In genomic region chr12:49322708-49323523, GRCh38 we compare ENCODE assay signal across 1 cellular context.
TF ChIP-seq lines count a peak whose summit lies in the region.

A gene with protein sequence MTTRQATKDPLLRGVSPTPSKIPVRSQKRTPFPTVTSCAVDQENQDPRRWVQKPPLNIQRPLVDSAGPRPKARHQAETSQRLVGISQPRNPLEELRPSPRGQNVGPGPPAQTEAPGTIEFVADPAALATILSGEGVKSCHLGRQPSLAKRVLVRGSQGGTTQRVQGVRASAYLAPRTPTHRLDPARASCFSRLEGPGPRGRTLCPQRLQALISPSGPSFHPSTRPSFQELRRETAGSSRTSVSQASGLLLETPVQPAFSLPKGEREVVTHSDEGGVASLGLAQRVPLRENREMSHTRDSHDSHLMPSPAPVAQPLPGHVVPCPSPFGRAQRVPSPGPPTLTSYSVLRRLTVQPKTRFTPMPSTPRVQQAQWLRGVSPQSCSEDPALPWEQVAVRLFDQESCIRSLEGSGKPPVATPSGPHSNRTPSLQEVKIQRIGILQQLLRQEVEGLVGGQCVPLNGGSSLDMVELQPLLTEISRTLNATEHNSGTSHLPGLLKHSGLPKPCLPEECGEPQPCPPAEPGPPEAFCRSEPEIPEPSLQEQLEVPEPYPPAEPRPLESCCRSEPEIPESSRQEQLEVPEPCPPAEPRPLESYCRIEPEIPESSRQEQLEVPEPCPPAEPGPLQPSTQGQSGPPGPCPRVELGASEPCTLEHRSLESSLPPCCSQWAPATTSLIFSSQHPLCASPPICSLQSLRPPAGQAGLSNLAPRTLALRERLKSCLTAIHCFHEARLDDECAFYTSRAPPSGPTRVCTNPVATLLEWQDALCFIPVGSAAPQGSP (plus strand): TSS chr12:49323255. CDS start chr12:49323609, 354 bp downstream.

TF ChIP-seq in HepG2, 621 proteins besides CTCF, POLR2A, EP300 and RAD21 (continued from another document and continues in another):
- TF ChIP-seq, protein P1, sequence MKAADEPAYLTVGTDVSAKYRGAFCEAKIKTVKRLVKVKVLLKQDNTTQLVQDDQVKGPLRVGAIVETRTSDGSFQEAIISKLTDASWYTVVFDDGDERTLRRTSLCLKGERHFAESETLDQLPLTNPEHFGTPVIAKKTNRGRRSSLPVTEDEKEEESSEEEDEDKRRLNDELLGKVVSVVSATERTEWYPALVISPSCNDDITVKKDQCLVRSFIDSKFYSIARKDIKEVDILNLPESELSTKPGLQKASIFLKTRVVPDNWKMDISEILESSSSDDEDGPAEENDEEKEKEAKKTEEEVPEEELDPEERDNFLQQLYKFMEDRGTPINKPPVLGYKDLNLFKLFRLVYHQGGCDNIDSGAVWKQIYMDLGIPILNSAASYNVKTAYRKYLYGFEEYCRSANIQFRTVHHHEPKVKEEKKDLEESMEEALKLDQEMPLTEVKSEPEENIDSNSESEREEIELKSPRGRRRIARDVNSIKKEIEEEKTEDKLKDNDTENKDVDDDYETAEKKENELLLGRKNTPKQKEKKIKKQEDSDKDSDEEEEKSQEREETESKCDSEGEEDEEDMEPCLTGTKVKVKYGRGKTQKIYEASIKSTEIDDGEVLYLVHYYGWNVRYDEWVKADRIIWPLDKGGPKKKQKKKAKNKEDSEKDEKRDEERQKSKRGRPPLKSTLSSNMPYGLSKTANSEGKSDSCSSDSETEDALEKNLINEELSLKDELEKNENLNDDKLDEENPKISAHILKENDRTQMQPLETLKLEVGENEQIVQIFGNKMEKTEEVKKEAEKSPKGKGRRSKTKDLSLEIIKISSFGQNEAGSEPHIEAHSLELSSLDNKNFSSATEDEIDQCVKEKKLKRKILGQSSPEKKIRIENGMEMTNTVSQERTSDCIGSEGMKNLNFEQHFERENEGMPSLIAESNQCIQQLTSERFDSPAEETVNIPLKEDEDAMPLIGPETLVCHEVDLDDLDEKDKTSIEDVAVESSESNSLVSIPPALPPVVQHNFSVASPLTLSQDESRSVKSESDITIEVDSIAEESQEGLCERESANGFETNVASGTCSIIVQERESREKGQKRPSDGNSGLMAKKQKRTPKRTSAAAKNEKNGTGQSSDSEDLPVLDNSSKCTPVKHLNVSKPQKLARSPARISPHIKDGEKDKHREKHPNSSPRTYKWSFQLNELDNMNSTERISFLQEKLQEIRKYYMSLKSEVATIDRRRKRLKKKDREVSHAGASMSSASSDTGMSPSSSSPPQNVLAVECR (CRISPR knock-in tag; IDR thresholded peaks at IDR 0.05; ENCODE audit: borderline replicate concordance): peak; percentile 99
- peak; percentile 92 for TF ChIP-seq SP2 (CRISPR knock-in tag; IDR thresholded peaks at IDR 0.05)
- no peak for TF ChIP-seq FOXO4 (CRISPR knock-in tag; conservative IDR thresholded peaks at IDR 0.05)
- 0 out of 2 replicates have a peak, but pooled peaks have one; percentile 44 for TF ChIP-seq ZSCAN20 (CRISPR knock-in tag; IDR thresholded peaks at IDR 0.05; ENCODE audit: borderline replicate concordance)
- TF ChIP-seq TGIF2 (CRISPR knock-in tag; IDR thresholded peaks at IDR 0.05): peak; percentile 90
- TF ChIP-seq, protein P2, sequence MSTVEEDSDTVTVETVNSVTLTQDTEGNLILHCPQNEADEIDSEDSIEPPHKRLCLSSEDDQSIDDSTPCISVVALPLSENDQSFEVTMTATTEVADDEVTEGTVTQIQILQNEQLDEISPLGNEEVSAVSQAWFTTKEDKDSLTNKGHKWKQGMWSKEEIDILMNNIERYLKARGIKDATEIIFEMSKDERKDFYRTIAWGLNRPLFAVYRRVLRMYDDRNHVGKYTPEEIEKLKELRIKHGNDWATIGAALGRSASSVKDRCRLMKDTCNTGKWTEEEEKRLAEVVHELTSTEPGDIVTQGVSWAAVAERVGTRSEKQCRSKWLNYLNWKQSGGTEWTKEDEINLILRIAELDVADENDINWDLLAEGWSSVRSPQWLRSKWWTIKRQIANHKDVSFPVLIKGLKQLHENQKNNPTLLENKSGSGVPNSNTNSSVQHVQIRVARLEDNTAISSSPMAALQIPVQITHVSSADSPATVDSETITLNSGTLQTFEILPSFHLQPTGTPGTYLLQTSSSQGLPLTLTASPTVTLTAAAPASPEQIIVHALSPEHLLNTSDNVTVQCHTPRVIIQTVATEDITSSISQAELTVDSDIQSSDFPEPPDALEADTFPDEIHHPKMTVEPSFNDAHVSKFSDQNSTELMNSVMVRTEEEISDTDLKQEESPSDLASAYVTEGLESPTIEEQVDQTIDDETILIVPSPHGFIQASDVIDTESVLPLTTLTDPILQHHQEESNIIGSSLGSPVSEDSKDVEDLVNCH (CRISPR knock-in tag; IDR thresholded peaks at IDR 0.05): no peak
- TF ChIP-seq SMC3 (IDR thresholded peaks at IDR 0.05; ENCODE audit: low read length): no peak
- TF ChIP-seq JARID2 (CRISPR knock-in tag; IDR thresholded peaks at IDR 0.05; ENCODE audit: insufficient replicate concordance): no peak
- TF ChIP-seq ZFP90 (CRISPR knock-in tag; IDR thresholded peaks at IDR 0.05; ENCODE audit: borderline replicate concordance): peak; percentile 47; the same call in 1 of the 2 replicates
- TF ChIP-seq POLR2G (IDR thresholded peaks at IDR 0.05; ENCODE audit: low read depth, low read length): peak; percentile 91
- TF ChIP-seq ASH2L (IDR thresholded peaks at IDR 0.05; ENCODE audit: insufficient read length, low read depth, low read length): peak; percentile 63
- TF ChIP-seq, protein P3, sequence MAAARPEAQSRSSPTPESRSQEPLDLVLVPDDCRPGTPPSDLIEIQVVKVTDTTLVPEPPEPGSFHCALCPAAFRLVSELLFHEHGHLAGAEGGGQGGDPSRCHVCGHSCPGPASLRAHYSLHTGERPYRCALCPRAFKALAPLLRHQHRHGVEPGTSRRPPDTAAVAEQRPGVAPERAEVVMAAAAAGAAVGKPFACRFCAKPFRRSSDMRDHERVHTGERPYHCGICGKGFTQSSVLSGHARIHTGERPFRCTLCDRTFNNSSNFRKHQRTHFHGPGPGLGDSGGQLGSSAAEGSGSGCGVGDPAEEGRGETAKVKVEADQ (CRISPR knock-in tag; IDR thresholded peaks at IDR 0.05; ENCODE audit: borderline replicate concordance): peak; percentile 57; the same call in 1 of the 2 replicates
- TF ChIP-seq RBM22 (optimal IDR thresholded peaks at IDR 0.05; ENCODE audit: low read length): no peak
- no peak for TF ChIP-seq FOXA3 (CRISPR knock-in tag; IDR thresholded peaks at IDR 0.05)
- no peak for TF ChIP-seq ZNF75D (CRISPR knock-in tag; IDR thresholded peaks at IDR 0.05; ENCODE audit: borderline replicate concordance)
- TF ChIP-seq ZSCAN25 (CRISPR knock-in tag; IDR thresholded peaks at IDR 0.05): 0 out of 2 replicates have a peak, but pooled peaks have one; percentile 63
- TF ChIP-seq, protein P4, sequence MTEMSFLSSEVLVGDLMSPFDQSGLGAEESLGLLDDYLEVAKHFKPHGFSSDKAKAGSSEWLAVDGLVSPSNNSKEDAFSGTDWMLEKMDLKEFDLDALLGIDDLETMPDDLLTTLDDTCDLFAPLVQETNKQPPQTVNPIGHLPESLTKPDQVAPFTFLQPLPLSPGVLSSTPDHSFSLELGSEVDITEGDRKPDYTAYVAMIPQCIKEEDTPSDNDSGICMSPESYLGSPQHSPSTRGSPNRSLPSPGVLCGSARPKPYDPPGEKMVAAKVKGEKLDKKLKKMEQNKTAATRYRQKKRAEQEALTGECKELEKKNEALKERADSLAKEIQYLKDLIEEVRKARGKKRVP (CRISPR knock-in tag; IDR thresholded peaks at IDR 0.05): no peak
- no peak; the same call in 1 of the 2 replicates for TF ChIP-seq ELF3 (CRISPR knock-in tag; IDR thresholded peaks at IDR 0.05)
- TF ChIP-seq RCOR2 (CRISPR knock-in tag; IDR thresholded peaks at IDR 0.05): no peak
- 0 out of 2 replicates have a peak, but pooled peaks have one; percentile 53 for TF ChIP-seq ZNF431 (CRISPR knock-in tag; IDR thresholded peaks at IDR 0.05; ENCODE audit: borderline replicate concordance, low read depth)
- TF ChIP-seq ZC3H13 (CRISPR knock-in tag; IDR thresholded peaks at IDR 0.05): no peak
- no peak for TF ChIP-seq ETV6 (CRISPR knock-in tag; conservative IDR thresholded peaks at IDR 0.05)
- TF ChIP-seq POLR2AphosphoS2 (IDR thresholded peaks at IDR 0.05; ENCODE audit: low read depth, low read length): no peak
- no peak for TF ChIP-seq MED8 (CRISPR knock-in tag; IDR thresholded peaks at IDR 0.05; ENCODE audit: insufficient replicate concordance)
- no peak for TF ChIP-seq JUND (CRISPR knock-in tag; IDR thresholded peaks at IDR 0.05)
- TF ChIP-seq MEIS1 (CRISPR knock-in tag; IDR thresholded peaks at IDR 0.05; ENCODE audit: borderline replicate concordance): no peak
- TF ChIP-seq, protein P5, sequence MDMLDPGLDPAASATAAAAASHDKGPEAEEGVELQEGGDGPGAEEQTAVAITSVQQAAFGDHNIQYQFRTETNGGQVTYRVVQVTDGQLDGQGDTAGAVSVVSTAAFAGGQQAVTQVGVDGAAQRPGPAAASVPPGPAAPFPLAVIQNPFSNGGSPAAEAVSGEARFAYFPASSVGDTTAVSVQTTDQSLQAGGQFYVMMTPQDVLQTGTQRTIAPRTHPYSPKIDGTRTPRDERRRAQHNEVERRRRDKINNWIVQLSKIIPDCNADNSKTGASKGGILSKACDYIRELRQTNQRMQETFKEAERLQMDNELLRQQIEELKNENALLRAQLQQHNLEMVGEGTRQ (IDR thresholded peaks at IDR 0.05; ENCODE audit: low read depth, low read length): no peak
- TF ChIP-seq, protein P5 (CRISPR knock-in tag; IDR thresholded peaks at IDR 0.05; ENCODE audit: borderline replicate concordance): no peak; the same call in 1 of the 2 replicates
- no peak for TF ChIP-seq ZNF296 (CRISPR knock-in tag; conservative IDR thresholded peaks at IDR 0.05)
- TF ChIP-seq ZNF275 (CRISPR knock-in tag; IDR thresholded peaks at IDR 0.05; ENCODE audit: borderline replicate concordance): 0 out of 2 replicates have a peak, but pooled peaks have one; percentile 59
- TF ChIP-seq ZNF770 (CRISPR knock-in tag; IDR thresholded peaks at IDR 0.05): peak; percentile 88
- TF ChIP-seq SIN3B (IDR thresholded peaks at IDR 0.05; ENCODE audit: low read length): peak; percentile 100
- TF ChIP-seq, protein P6, sequence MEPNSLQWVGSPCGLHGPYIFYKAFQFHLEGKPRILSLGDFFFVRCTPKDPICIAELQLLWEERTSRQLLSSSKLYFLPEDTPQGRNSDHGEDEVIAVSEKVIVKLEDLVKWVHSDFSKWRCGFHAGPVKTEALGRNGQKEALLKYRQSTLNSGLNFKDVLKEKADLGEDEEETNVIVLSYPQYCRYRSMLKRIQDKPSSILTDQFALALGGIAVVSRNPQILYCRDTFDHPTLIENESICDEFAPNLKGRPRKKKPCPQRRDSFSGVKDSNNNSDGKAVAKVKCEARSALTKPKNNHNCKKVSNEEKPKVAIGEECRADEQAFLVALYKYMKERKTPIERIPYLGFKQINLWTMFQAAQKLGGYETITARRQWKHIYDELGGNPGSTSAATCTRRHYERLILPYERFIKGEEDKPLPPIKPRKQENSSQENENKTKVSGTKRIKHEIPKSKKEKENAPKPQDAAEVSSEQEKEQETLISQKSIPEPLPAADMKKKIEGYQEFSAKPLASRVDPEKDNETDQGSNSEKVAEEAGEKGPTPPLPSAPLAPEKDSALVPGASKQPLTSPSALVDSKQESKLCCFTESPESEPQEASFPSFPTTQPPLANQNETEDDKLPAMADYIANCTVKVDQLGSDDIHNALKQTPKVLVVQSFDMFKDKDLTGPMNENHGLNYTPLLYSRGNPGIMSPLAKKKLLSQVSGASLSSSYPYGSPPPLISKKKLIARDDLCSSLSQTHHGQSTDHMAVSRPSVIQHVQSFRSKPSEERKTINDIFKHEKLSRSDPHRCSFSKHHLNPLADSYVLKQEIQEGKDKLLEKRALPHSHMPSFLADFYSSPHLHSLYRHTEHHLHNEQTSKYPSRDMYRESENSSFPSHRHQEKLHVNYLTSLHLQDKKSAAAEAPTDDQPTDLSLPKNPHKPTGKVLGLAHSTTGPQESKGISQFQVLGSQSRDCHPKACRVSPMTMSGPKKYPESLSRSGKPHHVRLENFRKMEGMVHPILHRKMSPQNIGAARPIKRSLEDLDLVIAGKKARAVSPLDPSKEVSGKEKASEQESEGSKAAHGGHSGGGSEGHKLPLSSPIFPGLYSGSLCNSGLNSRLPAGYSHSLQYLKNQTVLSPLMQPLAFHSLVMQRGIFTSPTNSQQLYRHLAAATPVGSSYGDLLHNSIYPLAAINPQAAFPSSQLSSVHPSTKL (CRISPR knock-in tag; IDR thresholded peaks at IDR 0.05): no peak
- no peak for TF ChIP-seq ZNF713 (CRISPR knock-in tag; IDR thresholded peaks at IDR 0.05)
- TF ChIP-seq KDM1A (CRISPR knock-in tag; IDR thresholded peaks at IDR 0.05): no peak
